Comparison of ENCODE assay signal across 2 cellular contexts in the genomic region with DNA sequence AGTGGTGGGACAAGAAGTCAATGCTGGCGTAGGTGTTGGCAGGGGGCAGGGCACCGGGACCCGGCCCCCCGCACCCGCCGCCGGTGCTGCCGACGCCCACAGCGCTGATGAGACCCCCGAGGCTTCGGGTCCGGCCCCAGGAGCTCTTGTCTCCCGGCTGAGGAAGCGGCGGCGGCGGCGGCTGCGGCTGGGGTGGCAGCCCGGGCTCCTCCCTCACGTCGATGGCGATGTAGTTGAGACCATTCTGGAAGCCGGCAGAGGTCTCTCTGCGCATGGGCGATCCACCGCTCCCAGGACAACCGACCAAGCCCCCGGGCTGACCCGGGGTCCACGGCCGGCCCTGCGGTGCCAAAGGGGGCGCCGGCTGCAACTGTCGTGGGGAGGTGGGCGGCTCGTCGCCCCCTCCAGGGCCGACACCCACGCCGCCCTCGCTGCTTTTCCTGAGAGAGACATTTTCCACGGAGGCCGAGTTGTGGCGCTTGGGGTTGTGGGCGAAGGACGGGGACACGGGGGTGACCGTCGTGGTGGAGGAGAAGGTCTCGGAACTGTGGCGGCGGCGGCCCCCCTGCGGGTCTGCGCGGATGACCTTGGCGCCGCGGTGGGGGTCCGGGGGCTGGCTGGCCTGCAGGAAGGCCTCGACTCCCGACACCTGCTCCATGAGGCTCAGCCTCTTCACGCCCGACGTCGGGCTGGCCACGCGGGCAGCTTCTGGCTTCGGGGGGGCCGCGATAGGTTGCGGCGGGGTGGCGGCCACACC.
TF ChIP-seq lines count a peak whose summit lies in the region.

No MANE protein-coding gene starts in this region.

TF ChIP-seq in liver, 16 proteins besides CTCF, POLR2A, EP300 and RAD21:
- TF ChIP-seq, protein P1, sequence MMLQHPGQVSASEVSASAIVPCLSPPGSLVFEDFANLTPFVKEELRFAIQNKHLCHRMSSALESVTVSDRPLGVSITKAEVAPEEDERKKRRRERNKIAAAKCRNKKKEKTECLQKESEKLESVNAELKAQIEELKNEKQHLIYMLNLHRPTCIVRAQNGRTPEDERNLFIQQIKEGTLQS (IDR thresholded peaks at IDR 0.05), result no peak
- TF ChIP-seq NR2F2 (IDR thresholded peaks at IDR 0.05), result no peak
- no peak for TF ChIP-seq YY1 (IDR thresholded peaks at IDR 0.05)
- no peak for TF ChIP-seq TAF1 (conservative IDR thresholded peaks at IDR 0.05)
- TF ChIP-seq HNF4G (IDR thresholded peaks at IDR 0.05), result no peak
- TF ChIP-seq HNF4A (conservative IDR thresholded peaks at IDR 0.05), result no peak
- TF ChIP-seq, protein P2, sequence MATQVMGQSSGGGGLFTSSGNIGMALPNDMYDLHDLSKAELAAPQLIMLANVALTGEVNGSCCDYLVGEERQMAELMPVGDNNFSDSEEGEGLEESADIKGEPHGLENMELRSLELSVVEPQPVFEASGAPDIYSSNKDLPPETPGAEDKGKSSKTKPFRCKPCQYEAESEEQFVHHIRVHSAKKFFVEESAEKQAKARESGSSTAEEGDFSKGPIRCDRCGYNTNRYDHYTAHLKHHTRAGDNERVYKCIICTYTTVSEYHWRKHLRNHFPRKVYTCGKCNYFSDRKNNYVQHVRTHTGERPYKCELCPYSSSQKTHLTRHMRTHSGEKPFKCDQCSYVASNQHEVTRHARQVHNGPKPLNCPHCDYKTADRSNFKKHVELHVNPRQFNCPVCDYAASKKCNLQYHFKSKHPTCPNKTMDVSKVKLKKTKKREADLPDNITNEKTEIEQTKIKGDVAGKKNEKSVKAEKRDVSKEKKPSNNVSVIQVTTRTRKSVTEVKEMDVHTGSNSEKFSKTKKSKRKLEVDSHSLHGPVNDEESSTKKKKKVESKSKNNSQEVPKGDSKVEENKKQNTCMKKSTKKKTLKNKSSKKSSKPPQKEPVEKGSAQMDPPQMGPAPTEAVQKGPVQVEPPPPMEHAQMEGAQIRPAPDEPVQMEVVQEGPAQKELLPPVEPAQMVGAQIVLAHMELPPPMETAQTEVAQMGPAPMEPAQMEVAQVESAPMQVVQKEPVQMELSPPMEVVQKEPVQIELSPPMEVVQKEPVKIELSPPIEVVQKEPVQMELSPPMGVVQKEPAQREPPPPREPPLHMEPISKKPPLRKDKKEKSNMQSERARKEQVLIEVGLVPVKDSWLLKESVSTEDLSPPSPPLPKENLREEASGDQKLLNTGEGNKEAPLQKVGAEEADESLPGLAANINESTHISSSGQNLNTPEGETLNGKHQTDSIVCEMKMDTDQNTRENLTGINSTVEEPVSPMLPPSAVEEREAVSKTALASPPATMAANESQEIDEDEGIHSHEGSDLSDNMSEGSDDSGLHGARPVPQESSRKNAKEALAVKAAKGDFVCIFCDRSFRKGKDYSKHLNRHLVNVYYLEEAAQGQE (IDR thresholded peaks at IDR 0.05), result no peak
- TF ChIP-seq JUND (IDR thresholded peaks at IDR 0.05), result no peak
- TF ChIP-seq, protein P3, sequence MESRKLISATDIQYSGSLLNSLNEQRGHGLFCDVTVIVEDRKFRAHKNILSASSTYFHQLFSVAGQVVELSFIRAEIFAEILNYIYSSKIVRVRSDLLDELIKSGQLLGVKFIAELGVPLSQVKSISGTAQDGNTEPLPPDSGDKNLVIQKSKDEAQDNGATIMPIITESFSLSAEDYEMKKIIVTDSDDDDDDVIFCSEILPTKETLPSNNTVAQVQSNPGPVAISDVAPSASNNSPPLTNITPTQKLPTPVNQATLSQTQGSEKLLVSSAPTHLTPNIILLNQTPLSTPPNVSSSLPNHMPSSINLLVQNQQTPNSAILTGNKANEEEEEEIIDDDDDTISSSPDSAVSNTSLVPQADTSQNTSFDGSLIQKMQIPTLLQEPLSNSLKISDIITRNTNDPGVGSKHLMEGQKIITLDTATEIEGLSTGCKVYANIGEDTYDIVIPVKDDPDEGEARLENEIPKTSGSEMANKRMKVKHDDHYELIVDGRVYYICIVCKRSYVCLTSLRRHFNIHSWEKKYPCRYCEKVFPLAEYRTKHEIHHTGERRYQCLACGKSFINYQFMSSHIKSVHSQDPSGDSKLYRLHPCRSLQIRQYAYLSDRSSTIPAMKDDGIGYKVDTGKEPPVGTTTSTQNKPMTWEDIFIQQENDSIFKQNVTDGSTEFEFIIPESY (IDR thresholded peaks at IDR 0.05), result no peak
- TF ChIP-seq, protein P4, sequence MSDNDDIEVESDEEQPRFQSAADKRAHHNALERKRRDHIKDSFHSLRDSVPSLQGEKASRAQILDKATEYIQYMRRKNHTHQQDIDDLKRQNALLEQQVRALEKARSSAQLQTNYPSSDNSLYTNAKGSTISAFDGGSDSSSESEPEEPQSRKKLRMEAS (IDR thresholded peaks at IDR 0.05), result no peak
- no peak for TF ChIP-seq RXRA (IDR thresholded peaks at IDR 0.05)
- TF ChIP-seq EGR1 (IDR thresholded peaks at IDR 0.05; ENCODE audit: low read depth in 2 of 2), result no peak
- TF ChIP-seq FOXA2 (IDR thresholded peaks at IDR 0.05), result no peak
- TF ChIP-seq SP1 (IDR thresholded peaks at IDR 0.05), result no peak
- no peak for TF ChIP-seq FOXA1 (IDR thresholded peaks at IDR 0.05)
- no peak for TF ChIP-seq GABPA (IDR thresholded peaks at IDR 0.05 in 1 of 2, conservative IDR thresholded peaks at IDR 0.05 in 1 of 2)

TF ChIP-seq in HepG2, 621 proteins besides CTCF, POLR2A, EP300 and RAD21:
- no peak for TF ChIP-seq NCOA2 (CRISPR knock-in tag; IDR thresholded peaks at IDR 0.05)
- no peak for TF ChIP-seq NFE2L1 (CRISPR knock-in tag; IDR thresholded peaks at IDR 0.05; ENCODE audit: borderline replicate concordance)
- TF ChIP-seq, protein P5, sequence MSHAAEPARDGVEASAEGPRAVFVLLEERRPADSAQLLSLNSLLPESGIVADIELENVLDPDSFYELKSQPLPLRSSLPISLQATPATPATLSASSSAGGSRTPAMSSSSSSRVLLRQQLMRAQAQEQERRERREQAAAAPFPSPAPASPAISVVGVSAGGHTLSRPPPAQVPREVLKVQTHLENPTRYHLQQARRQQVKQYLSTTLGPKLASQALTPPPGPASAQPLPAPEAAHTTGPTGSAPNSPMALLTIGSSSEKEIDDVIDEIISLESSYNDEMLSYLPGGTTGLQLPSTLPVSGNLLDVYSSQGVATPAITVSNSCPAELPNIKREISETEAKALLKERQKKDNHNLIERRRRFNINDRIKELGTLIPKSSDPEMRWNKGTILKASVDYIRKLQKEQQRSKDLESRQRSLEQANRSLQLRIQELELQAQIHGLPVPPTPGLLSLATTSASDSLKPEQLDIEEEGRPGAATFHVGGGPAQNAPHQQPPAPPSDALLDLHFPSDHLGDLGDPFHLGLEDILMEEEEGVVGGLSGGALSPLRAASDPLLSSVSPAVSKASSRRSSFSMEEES (CRISPR knock-in tag; IDR thresholded peaks at IDR 0.05), result no peak
- TF ChIP-seq ZFY (CRISPR knock-in tag; IDR thresholded peaks at IDR 0.05), result no peak
- TF ChIP-seq REXO4 (CRISPR knock-in tag; IDR thresholded peaks at IDR 0.05; ENCODE audit: borderline replicate concordance), result no peak
- TF ChIP-seq, protein P6, sequence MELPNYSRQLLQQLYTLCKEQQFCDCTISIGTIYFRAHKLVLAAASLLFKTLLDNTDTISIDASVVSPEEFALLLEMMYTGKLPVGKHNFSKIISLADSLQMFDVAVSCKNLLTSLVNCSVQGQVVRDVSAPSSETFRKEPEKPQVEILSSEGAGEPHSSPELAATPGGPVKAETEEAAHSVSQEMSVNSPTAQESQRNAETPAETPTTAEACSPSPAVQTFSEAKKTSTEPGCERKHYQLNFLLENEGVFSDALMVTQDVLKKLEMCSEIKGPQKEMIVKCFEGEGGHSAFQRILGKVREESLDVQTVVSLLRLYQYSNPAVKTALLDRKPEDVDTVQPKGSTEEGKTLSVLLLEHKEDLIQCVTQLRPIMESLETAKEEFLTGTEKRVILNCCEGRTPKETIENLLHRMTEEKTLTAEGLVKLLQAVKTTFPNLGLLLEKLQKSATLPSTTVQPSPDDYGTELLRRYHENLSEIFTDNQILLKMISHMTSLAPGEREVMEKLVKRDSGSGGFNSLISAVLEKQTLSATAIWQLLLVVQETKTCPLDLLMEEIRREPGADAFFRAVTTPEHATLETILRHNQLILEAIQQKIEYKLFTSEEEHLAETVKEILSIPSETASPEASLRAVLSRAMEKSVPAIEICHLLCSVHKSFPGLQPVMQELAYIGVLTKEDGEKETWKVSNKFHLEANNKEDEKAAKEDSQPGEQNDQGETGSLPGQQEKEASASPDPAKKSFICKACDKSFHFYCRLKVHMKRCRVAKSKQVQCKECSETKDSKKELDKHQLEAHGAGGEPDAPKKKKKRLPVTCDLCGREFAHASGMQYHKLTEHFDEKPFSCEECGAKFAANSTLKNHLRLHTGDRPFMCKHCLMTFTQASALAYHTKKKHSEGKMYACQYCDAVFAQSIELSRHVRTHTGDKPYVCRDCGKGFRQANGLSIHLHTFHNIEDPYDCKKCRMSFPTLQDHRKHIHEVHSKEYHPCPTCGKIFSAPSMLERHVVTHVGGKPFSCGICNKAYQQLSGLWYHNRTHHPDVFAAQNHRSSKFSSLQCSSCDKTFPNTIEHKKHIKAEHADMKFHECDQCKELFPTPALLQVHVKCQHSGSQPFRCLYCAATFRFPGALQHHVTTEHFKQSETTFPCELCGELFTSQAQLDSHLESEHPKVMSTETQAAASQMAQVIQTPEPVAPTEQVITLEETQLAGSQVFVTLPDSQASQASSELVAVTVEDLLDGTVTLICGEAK (IDR thresholded peaks at IDR 0.05), result no peak
- TF ChIP-seq, protein P6 (CRISPR knock-in tag; IDR thresholded peaks at IDR 0.05), result no peak
- no peak for TF ChIP-seq ZNF3 (CRISPR knock-in tag; IDR thresholded peaks at IDR 0.05)
- no peak for TF ChIP-seq KLF15 (CRISPR knock-in tag; IDR thresholded peaks at IDR 0.05; ENCODE audit: borderline replicate concordance)
- TF ChIP-seq CAMTA2 (CRISPR knock-in tag; IDR thresholded peaks at IDR 0.05; ENCODE audit: borderline replicate concordance), result no peak
- TF ChIP-seq ZNF326 (CRISPR knock-in tag; IDR thresholded peaks at IDR 0.05; ENCODE audit: borderline replicate concordance), result no peak
- TF ChIP-seq ZNF550 (CRISPR knock-in tag; IDR thresholded peaks at IDR 0.05; ENCODE audit: borderline replicate concordance), result no peak
- TF ChIP-seq, protein P7, sequence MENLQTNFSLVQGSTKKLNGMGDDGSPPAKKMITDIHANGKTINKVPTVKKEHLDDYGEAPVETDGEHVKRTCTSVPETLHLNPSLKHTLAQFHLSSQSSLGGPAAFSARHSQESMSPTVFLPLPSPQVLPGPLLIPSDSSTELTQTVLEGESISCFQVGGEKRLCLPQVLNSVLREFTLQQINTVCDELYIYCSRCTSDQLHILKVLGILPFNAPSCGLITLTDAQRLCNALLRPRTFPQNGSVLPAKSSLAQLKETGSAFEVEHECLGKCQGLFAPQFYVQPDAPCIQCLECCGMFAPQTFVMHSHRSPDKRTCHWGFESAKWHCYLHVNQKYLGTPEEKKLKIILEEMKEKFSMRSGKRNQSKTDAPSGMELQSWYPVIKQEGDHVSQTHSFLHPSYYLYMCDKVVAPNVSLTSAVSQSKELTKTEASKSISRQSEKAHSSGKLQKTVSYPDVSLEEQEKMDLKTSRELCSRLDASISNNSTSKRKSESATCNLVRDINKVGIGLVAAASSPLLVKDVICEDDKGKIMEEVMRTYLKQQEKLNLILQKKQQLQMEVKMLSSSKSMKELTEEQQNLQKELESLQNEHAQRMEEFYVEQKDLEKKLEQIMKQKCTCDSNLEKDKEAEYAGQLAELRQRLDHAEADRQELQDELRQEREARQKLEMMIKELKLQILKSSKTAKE (CRISPR knock-in tag; IDR thresholded peaks at IDR 0.05; ENCODE audit: borderline replicate concordance), result no peak
- TF ChIP-seq ZNF709 (CRISPR knock-in tag; IDR thresholded peaks at IDR 0.05), result no peak
- TF ChIP-seq, protein P8, sequence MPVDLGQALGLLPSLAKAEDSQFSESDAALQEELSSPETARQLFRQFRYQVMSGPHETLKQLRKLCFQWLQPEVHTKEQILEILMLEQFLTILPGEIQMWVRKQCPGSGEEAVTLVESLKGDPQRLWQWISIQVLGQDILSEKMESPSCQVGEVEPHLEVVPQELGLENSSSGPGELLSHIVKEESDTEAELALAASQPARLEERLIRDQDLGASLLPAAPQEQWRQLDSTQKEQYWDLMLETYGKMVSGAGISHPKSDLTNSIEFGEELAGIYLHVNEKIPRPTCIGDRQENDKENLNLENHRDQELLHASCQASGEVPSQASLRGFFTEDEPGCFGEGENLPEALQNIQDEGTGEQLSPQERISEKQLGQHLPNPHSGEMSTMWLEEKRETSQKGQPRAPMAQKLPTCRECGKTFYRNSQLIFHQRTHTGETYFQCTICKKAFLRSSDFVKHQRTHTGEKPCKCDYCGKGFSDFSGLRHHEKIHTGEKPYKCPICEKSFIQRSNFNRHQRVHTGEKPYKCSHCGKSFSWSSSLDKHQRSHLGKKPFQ (CRISPR knock-in tag; IDR thresholded peaks at IDR 0.05; ENCODE audit: insufficient replicate concordance), result no peak
